In genomic region chr13:112713517-112714253, GRCh38 we compare ENCODE assay signal across 1 cellular context.
TF ChIP-seq lines count a peak whose summit lies in the region.

No MANE protein-coding gene starts in this region.

TF ChIP-seq in HCT116, 20 proteins besides CTCF, POLR2A, EP300 and RAD21 (continued from another document):
- TF ChIP-seq, protein P1, sequence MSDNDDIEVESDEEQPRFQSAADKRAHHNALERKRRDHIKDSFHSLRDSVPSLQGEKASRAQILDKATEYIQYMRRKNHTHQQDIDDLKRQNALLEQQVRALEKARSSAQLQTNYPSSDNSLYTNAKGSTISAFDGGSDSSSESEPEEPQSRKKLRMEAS (IDR thresholded peaks at IDR 0.05): no peak
- TF ChIP-seq SIN3A (IDR thresholded peaks at IDR 0.05; ENCODE audit: low read depth) (no peak), EZH2 (IDR thresholded peaks at IDR 0.05) (no peak)
